ENCODE assay signal across 22 cellular contexts in genomic region chr18:25399554-25399953, GRCh38. TPM values are rescaled to one million over a fixed set of nuclear protein-coding genes. Genes with fewer than 3 reads are reported as not detected.
DNase-seq lines count a peak whose midpoint lies in the region; ATAC-seq, FAIRE-seq and TF ChIP-seq lines count a peak whose summit lies in the region.
"Had no signal": no experiment of that assay in that cellular context is flagged by ENCODE, and none has a peak within 500 bp of the region (broad histone marks: within the 10 kb centered on the region; RNA-seq: fewer than 3 reads in every experiment).

No MANE protein-coding gene starts in this region.

- H3K9ac ChIP-seq in trophoblast cell (ENCODE audit: low read length): no peak overlapping the region

- H3K18ac ChIP-seq in trophoblast cell (ENCODE audit: low read length): no peak overlapping the region

- H3K14ac ChIP-seq in trophoblast cell (ENCODE audit: low read length): no peak overlapping the region

- H2BK5ac ChIP-seq in trophoblast cell (ENCODE audit: low read depth, low read length, poor library complexity): no peak overlapping the region

- no peak overlapping the region for H4K8ac ChIP-seq in trophoblast cell (ENCODE audit: low read depth, low read length)

- peaks cover 0 to 4% of the 10 kb centered on the region in 2 experiments for H3K4me1 ChIP-seq in trophoblast cell (ENCODE audit: control insufficient read depth in 1 of 2, insufficient read depth in 2 of 2, low read length in 2 of 2)
- H3K4me1 ChIP-seq: ascending aorta, SJCRH30, suprapubic skin had no signal

- no peak overlapping the region for H4K12ac ChIP-seq in trophoblast cell (ENCODE audit: low read depth, low read length)

- DNase-seq in EL: peak; percentile 21
- DNase-seq in RCC 7860 (ENCODE audit: low spot score): peak; percentile 33
- DNase-seq in fibroblast of mammary gland (ENCODE audit: low read depth): peak; percentile 30
- DNase-seq in trophoblast cell: peak; percentile 18 to 84
- no peak for DNase-seq in stimulated activated CD4-positive, alpha-beta T cell treated with anti-CD3 and anti-CD28 coated beads, Interleukin-1b, Interleukin-23, amount 100 ng/mL, for 48 hours
- DNase-seq in stimulated activated naive CD8-positive, alpha-beta T cell treated with anti-CD3 and anti-CD28 coated beads, Interleukin-15, Interleukin-2, amounts not matched to agents 100 U/mL and 50 U/mL, for 24 hours: no peak
- no peak for DNase-seq in inferior parietal cortex (ENCODE audit: extremely low spot score)
- DNase-seq: activated CD4-positive, alpha-beta memory T cell treated with anti-CD3 and anti-CD28 coated beads for 36 hours; activated naive CD4-positive, alpha-beta T cell treated with anti-CD3 and anti-CD28 coated beads for 36 hours; CD8-positive, alpha-beta memory T cell; DND-41; effector memory CD8-positive, alpha-beta T cell; kidney; naive thymus-derived CD8-positive, alpha-beta T cell; NCI-H1092; NCI-H510A; SJCRH30; stimulated activated CD8-positive, alpha-beta memory T cell treated with anti-CD3 and anti-CD28 coated beads, Interleukin-4, amount 100 ng/mL, for 48 hours had no signal

- ATAC-seq in GM18498 (IDR thresholded peaks at IDR 0.05; ENCODE audit: unreplicated experiment): no peak
- no peak for ATAC-seq in stimulated activated naive CD8-positive, alpha-beta T cell treated with anti-CD3 and anti-CD28 coated beads, Interleukin-15, Interleukin-2, amounts not matched to agents 100 U/mL and 50 U/mL, for 24 hours
- ATAC-seq: effector memory CD8-positive, alpha-beta T cell; naive thymus-derived CD8-positive, alpha-beta T cell; WTC11 had no signal

- no peak overlapping the region for H4K91ac ChIP-seq in trophoblast cell (ENCODE audit: low read depth, low read length)

- H2BK12ac ChIP-seq in trophoblast cell (ENCODE audit: low read length): no peak overlapping the region

- no peak overlapping the region for H3K4me2 ChIP-seq in trophoblast cell (ENCODE audit: low read length)

- TF ChIP-seq CTCF in fibroblast of mammary gland (conservative IDR thresholded peaks at IDR 0.05; ENCODE audit: control insufficient read depth, insufficient read depth, low read depth, low read length): no peak

- no peak overlapping the region for H2AFZ ChIP-seq in trophoblast cell (ENCODE audit: insufficient read depth, low read length, poor library complexity)

- H3K36me3 ChIP-seq in trophoblast cell (ENCODE audit: control insufficient read depth in 1 of 2, insufficient read depth in 2 of 2, low read length in 2 of 2): no peaks in the 10 kb centered on the region
- H3K36me3 ChIP-seq: ascending aorta, SJCRH30, suprapubic skin had no signal

- H2AK5ac ChIP-seq in trophoblast cell (ENCODE audit: low read length): no peak overlapping the region

- H3K4me3 ChIP-seq in fibroblast of mammary gland (ENCODE audit: control insufficient read depth, low read depth, low read length): no peak overlapping the region
- no peak overlapping the region for H3K4me3 ChIP-seq in trophoblast cell (ENCODE audit: low read depth, low read length)
- H3K4me3 ChIP-seq: ascending aorta, SJCRH30, suprapubic skin had no signal

- no peak overlapping the region for H2BK120ac ChIP-seq in trophoblast cell (ENCODE audit: insufficient read depth, low read length, poor library complexity)

- peak overlapping the region; percentile 97 for H3K27ac ChIP-seq in trophoblast cell (ENCODE audit: low read depth, low read length)
- H3K27ac ChIP-seq: ascending aorta, SJCRH30, suprapubic skin had no signal

- no peaks in the 10 kb centered on the region for H3K9me3 ChIP-seq in trophoblast cell (ENCODE audit: insufficient read depth, low read depth, low read length)
- H3K9me3 ChIP-seq: ascending aorta, SJCRH30, suprapubic skin had no signal

- no peak overlapping the region for H3K23ac ChIP-seq in trophoblast cell (ENCODE audit: low read length)

- peaks cover 5% of the 10 kb centered on the region for H3K79me2 ChIP-seq in trophoblast cell (ENCODE audit: control insufficient read depth, insufficient read depth, low read length, poor library complexity)

- H3K79me1 ChIP-seq in trophoblast cell (ENCODE audit: low read length): peaks cover 30% of the 10 kb centered on the region

- FAIRE-seq in RCC 7860 (lab: Jason Lieb, UNC): no peak
- FAIRE-seq: kidney had no signal

- no peaks in the 10 kb centered on the region for H3K27me3 ChIP-seq in trophoblast cell (ENCODE audit: insufficient read depth, low read length)
- H3K27me3 ChIP-seq: ascending aorta, SJCRH30, suprapubic skin had no signal

- H3K4ac ChIP-seq in trophoblast cell (ENCODE audit: low read depth, low read length): no peak overlapping the region

RNA-seq across cellular contexts. Expression of gene ZNF521, which starts 47.6 kb away (rescaled TPM):
- 47.0 and 49.5 TPM in 2 replicates for polyA plus RNA-seq in trophoblast cell (2013)
- polyA plus RNA-seq: CD8-positive, alpha-beta memory T cell; naive thymus-derived CD8-positive, alpha-beta T cell had no signal

Comparison
In these comparisons a context has a peak if more than half of its experiments do, and no peak if none do; other contexts are left out.
1. DNase-seq: peak in EL (single experiment), RCC 7860 (single experiment), fibroblast of mammary gland (single experiment) and trophoblast cell (2 of 2); none in stimulated activated CD4-positive, alpha-beta T cell treated with anti-CD3 and anti-CD28 coated beads, Interleukin-1b, Interleukin-23, amount 100 ng/mL, for 48 hours (single experiment), stimulated activated naive CD8-positive, alpha-beta T cell treated with anti-CD3 and anti-CD28 coated beads, Interleukin-15, Interleukin-2, amounts not matched to agents 100 U/mL and 50 U/mL, for 24 hours (single experiment) and inferior parietal cortex (single experiment).